28 cellular contexts compared by ENCODE assay signal in the genomic region with DNA sequence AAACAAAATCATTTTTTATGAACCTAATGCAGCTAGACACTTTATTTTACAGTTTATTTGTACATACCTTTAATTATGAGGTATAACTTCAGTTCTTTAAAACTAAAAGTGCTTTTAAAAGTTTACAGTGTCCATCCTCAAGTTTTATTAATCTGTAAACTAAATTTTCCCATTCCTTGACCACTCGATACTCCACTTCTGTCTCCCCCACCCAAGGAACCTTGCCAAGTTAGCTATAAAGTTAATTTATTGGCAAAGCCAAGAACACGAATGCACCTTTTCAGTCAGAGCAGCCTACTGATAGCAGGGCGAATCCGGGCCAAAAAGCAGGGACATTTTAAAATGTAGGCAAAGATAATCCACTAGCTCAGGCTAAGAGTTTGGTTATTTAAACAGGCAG.
"Had no signal": no experiment of that assay in that cellular context is flagged by ENCODE, and none has a peak within 500 bp of the region (broad histone marks: within the 10 kb centered on the region; RNA-seq: fewer than 3 reads in every experiment).

No MANE protein-coding gene starts in this region.

- H3K4me3 ChIP-seq: PC-9, SJCRH30, SK-N-MC had no signal

- ATAC-seq: Panc1, Right ventricle myocardium inferior, SK-N-SH treated with all-trans-retinoic acid at 6 μM for 48 hours, T-cell had no signal

- H3K4me3 Mint-ChIP-seq: T-cell had no signal

- H3K4me1 ChIP-seq: SJCRH30 had no signal

- DNase-seq: Kasumi-1, KG1, MM.1S, MV-4-11, NCI-H1092, NCI-H1105, NCI-H1417 treated with DMSO at 0.1 percent for 48 hours, NCI-H1436 treated with DMSO at 0.1 percent for 48 hours, NCI-H1694 treated with DMSO at 0.1 percent for 48 hours, NCI-H187 treated with DMSO at 0.1 percent for 48 hours, NCI-H2029, NCI-H2081, NCI-H2171 treated with DMSO at 0.1 percent for 48 hours, NCI-H2227 treated with DMSO at 0.1 percent for 48 hours, NCI-H446 treated with DMSO at 0.1 percent for 48 hours, NCI-H510A, NCI-H526, NCI-H774, PC-9, SHP77, SIG-M5, SJCRH30, T-cell had no signal

- H3K36me3 ChIP-seq: SJCRH30 had no signal

- H3K36me3 Mint-ChIP-seq: T-cell had no signal

- H3K9me3 ChIP-seq: SJCRH30 had no signal

- H3K27ac ChIP-seq: PC-9, RWPE1, SJCRH30, SK-N-MC had no signal

- H3K9me3 Mint-ChIP-seq: T-cell had no signal

- H3K4me1 Mint-ChIP-seq: T-cell had no signal

- H3K27ac Mint-ChIP-seq: T-cell had no signal
